In the genomic region with DNA sequence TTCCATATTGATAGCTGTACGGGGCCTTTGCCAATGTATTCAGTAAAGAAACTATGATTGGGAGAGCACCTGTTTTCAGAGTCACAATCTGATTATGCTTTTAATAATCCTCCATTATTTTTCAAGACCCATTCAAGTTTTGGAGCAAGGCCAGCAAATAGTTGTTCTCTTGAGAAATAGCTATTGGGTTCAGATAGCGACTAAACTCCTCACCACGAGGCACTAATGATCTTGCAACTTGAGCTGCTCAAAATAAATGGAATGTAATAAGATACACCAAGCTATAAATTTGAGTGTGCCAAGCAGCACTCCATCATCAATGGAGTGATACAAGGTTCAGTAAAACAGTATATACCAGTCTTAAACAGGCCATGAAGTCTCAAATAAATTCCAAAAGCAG, we compare ENCODE assay signal across 22 cellular contexts. TPM values are rescaled to one million over a fixed set of nuclear protein-coding genes. Genes with fewer than 3 reads are reported as not detected.
"Had no signal": no experiment of that assay in that cellular context is flagged by ENCODE, and none has a peak within 500 bp of the region (broad histone marks: within the 10 kb centered on the region; RNA-seq: fewer than 3 reads in every experiment).

No MANE protein-coding gene starts in this region.

- H3K4me1 ChIP-seq: gastrocnemius medialis, parathyroid adenoma, right lobe of liver, tibial nerve had no signal

- H3K27ac ChIP-seq: dorsolateral prefrontal cortex, gastrocnemius medialis, parathyroid adenoma, right lobe of liver, skin epidermis, tibial nerve had no signal

- H3K36me3 ChIP-seq: gastrocnemius medialis, right lobe of liver, tibial nerve had no signal

- DNase-seq: activated CD4-positive, alpha-beta T cell treated with anti-CD3 and anti-CD28 coated beads for 1 hour; activated CD4-positive, alpha-beta T cell treated with anti-CD3 and anti-CD28 coated beads, Interleukin-2, amount 50 U/mL, for 1 hour; activated CD8-positive, alpha-beta T cell treated with anti-CD3 and anti-CD28 coated beads, Interleukin-2, amount 10 ng/mL, durations not matched to agents 7 days and 5 days; activated gamma-delta T cell treated with Interleukin-2 at 50 U/mL for 16 hours; aorta; central memory CD4-positive, alpha-beta T cell; dorsolateral prefrontal cortex; effector memory CD8-positive, alpha-beta T cell; gastrocnemius medialis; hippocampal formation; kidney glomerular epithelial cell; right lobe of liver; stimulated activated CD4-positive, alpha-beta T cell treated with anti-CD3 and anti-CD28 coated beads, Interleukin-1b, Interleukin-23, amount 100 ng/mL, for 48 hours; substantia nigra had no signal

- H3K27me3 ChIP-seq: gastrocnemius medialis, right lobe of liver, tibial nerve had no signal

- FAIRE-seq: endothelial cell of umbilical vein, urothelium cell line had no signal

- H2AFZ ChIP-seq: parathyroid adenoma had no signal

- ATAC-seq: activated CD8-positive, alpha-beta T cell treated with anti-CD3 and anti-CD28 coated beads, Interleukin-2, amount 10 ng/mL, durations not matched to agents 7 days and 5 days; effector memory CD8-positive, alpha-beta T cell; esophagus mucosa; gastrocnemius medialis; right lobe of liver had no signal

- H3K4me3 ChIP-seq: dorsolateral prefrontal cortex, gastrocnemius medialis, right lobe of liver, skin epidermis, tibial nerve had no signal

- H3K9me3 ChIP-seq: gastrocnemius medialis, right lobe of liver, tibial nerve had no signal

- H3K9ac ChIP-seq: parathyroid adenoma had no signal

- H3K79me2 ChIP-seq: parathyroid adenoma had no signal

RNA-seq across cellular contexts. Expression of gene MALRD1, which starts 7.4 kb away (rescaled TPM):
- total RNA-seq: activated CD8-positive, alpha-beta T cell treated with anti-CD3 and anti-CD28 coated beads, Interleukin-2, amount 10 ng/mL, durations not matched to agents 7 days and 5 days; endothelial cell of umbilical vein; mononuclear cell; myocyte had no signal
- polyA plus RNA-seq: endothelial cell of umbilical vein had no signal
